In genomic region chr6:30013296-30013922, GRCh38 we compare ENCODE assay signal across 8 cellular contexts. TPM values are rescaled to one million over a fixed set of nuclear protein-coding genes. Genes with fewer than 3 reads are reported as not detected.
DNase-seq lines count a peak whose midpoint lies in the region; ATAC-seq and TF ChIP-seq lines count a peak whose summit lies in the region.

No MANE protein-coding gene starts in this region.

- H3K9me3 Mint-ChIP-seq in endodermal cell (no peaks in the 10 kb centered on the region), nephron progenitor cell (no peaks in the 10 kb centered on the region)

- H3K27ac ChIP-seq in endodermal cell (ENCODE audit: low read depth, low read length) = no peak overlapping the region

- H3K9me3 ChIP-seq in endodermal cell (ENCODE audit: control insufficient read depth, low read length) (no peaks in the 10 kb centered on the region), MG63 (no peaks in the 10 kb centered on the region)

- H3K4me1 Mint-ChIP-seq in endodermal cell = no peaks in the 10 kb centered on the region
- no peaks in the 10 kb centered on the region for H3K4me1 Mint-ChIP-seq in nephron progenitor cell

- H3K4me3 ChIP-seq in endodermal cell (ENCODE audit: low read length) (no peak overlapping the region), MG63 (no peak overlapping the region)

- 60 to 86% methylated on average over 5 to 12 of the region's 13 CpGs for WGBS in endodermal cell (ENCODE audit: insufficient coverage in 1 of 2, insufficient read length in 1 of 2), 2 experiments

- H3K27me3 Mint-ChIP-seq in endodermal cell (ENCODE audit: insufficient read depth) (peaks cover 28% of the 10 kb centered on the region), nephron progenitor cell (ENCODE audit: low read depth, poor library complexity) (peaks cover 22% of the 10 kb centered on the region)

- no peak overlapping the region for H3K9ac ChIP-seq in endodermal cell (ENCODE audit: extremely low read depth, low read length, poor library complexity, severe bottlenecking)

- H3K4me3 Mint-ChIP-seq in endodermal cell (no peak overlapping the region), nephron progenitor cell (no peak overlapping the region)

- in situ Hi-C loops in GM13977 (cut with MboI; ENCODE audit: low pct_unique_long_range_greater_than_20kb, low sequenced_read_pairs, unreplicated experiment) = no loop called here

- H3K27me3 ChIP-seq in endodermal cell (ENCODE audit: control insufficient read depth, insufficient read depth, low read length, poor library complexity, severe bottlenecking) = peaks cover 20% of the 10 kb centered on the region
- no peaks in the 10 kb centered on the region for H3K27me3 ChIP-seq in MG63

- H3K27ac Mint-ChIP-seq in endodermal cell (no peak overlapping the region), nephron progenitor cell (no peak overlapping the region)

- H3K36me3 Mint-ChIP-seq in endodermal cell (ENCODE audit: low read depth) (peaks cover 7% of the 10 kb centered on the region), nephron progenitor cell (ENCODE audit: low read depth) (peaks cover 25% of the 10 kb centered on the region)

- DNase-seq in AG20443 (ENCODE audit: low spot score) = peak; percentile 55
- peak; percentile 38 for DNase-seq in GM13977 (ENCODE audit: low spot score)
- DNase-seq in T-helper 9 cell = peak; percentile 59
- peak; percentile 90 for DNase-seq in endodermal cell
- peak; percentile 64 for DNase-seq in nephron progenitor cell
- DNase-seq in middle frontal gyrus (ENCODE audit: extremely low spot score, low spot score) = no peak
- DNase-seq in MG63 = no peak

- no peak for ATAC-seq in HG03025 (IDR thresholded peaks at IDR 0.05; ENCODE audit: low FRiP score, unreplicated experiment)

- peak; percentile 60 for TF ChIP-seq CTCF in GM13977 (IDR thresholded peaks at IDR 0.05; ENCODE audit: extremely low read depth, insufficient read depth, missing control alignments)
- peak; percentile 94 for TF ChIP-seq CTCF in endodermal cell (conservative IDR thresholded peaks at IDR 0.05)
- peak; percentile 92 for TF ChIP-seq CTCF in nephron progenitor cell (IDR thresholded peaks at IDR 0.05)

- no peaks in the 10 kb centered on the region for H3K4me1 ChIP-seq in endodermal cell (ENCODE audit: control insufficient read depth, insufficient read depth, low read length)

- H3K36me3 ChIP-seq in endodermal cell (ENCODE audit: control insufficient read depth, insufficient read depth, low read length) = no peaks in the 10 kb centered on the region
- H3K36me3 ChIP-seq in MG63 = no peaks in the 10 kb centered on the region

RNA-seq across cellular contexts. Expression of gene POLR1H, which starts 47.7 kb away (rescaled TPM):
- 10 to 100 TPM; 23.0 to 27.2 TPM for total RNA-seq in endodermal cell
- 45.5 TPM for polyA plus RNA-seq in endodermal cell (2013, experiment 1 of 2)
- 40.4 TPM for polyA plus RNA-seq in endodermal cell (2013, experiment 2 of 2)
- 24.3 and 32.9 TPM in 2 replicates for total RNA-seq in MG63 (2014; rRNA removed; shearing (Covaris generic); ENCODE audit: low replicate concordance)

RNA-seq across cellular contexts. Expression of gene PPP1R11, which starts 53.6 kb away (rescaled TPM):
- total RNA-seq in endodermal cell = 10 to 100 TPM; 32.4 to 35.2 TPM
- 52.7 TPM for polyA plus RNA-seq in endodermal cell (2013, experiment 1 of 2)
- polyA plus RNA-seq in endodermal cell (2013, experiment 2 of 2) = 47.4 TPM
- total RNA-seq in MG63 (2014; rRNA removed; shearing (Covaris generic); ENCODE audit: low replicate concordance) = 20.2 and 47.2 TPM in 2 replicates

Comparison
In these comparisons a context has a peak if more than half of its experiments do, and no peak if none do; other contexts are left out.
1. DNase-seq: peak in AG20443 (single experiment), GM13977 (single experiment), T-helper 9 cell (single experiment), endodermal cell (single experiment) and nephron progenitor cell (single experiment); none in middle frontal gyrus (single experiment) and MG63 (single experiment).
2. Peak in every context shown above with its lines, with median percentiles within 50 percentile points of each other: CTCF ChIP-seq.